In the genomic region with DNA sequence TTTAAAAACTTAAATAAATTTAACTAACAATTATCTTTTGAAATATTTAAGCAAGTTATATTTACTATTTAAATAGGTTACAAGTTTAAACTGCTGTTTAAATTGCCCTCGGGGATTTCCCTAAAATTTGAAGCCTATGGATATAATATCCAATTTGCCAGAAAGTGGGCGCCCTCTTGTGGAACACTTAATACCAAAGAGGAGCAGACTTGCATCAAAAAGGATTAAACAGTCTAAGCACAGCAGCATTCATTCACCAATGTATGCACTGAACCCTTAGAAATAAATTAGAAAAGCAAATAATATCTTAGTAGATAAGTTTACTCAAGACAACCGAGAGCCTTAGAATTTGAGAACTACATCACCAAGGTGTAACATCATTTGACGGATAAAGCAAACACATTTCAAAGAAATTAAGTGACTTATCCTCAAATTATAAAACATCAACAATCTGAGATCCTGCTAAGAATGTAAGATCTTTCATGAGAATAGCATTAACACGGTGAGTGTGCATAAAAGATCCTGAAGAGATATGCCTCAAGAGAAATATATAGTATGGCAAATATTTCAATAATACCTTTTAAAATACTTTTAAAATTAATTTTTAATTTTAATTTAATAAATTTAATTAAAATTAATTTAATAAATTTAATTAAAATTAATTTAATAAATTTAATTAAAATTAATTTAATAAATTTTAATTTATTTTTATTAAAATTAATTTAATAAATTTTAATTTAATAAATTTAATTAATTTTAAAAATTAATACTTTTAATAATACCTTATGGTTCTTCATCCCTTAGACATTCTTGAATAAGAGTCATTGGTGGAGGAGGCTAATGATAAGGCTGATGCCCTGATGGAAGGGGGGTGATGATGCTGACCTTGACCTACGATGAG, we compare ENCODE assay signal across 9 cellular contexts. TPM values are rescaled to one million over a fixed set of nuclear protein-coding genes. Genes with fewer than 3 reads are reported as not detected.
DNase-seq lines count a peak whose midpoint lies in the region; ATAC-seq, FAIRE-seq and TF ChIP-seq lines count a peak whose summit lies in the region.
"Had no signal": no experiment of that assay in that cellular context is flagged by ENCODE, and none has a peak within 500 bp of the region (broad histone marks: within the 10 kb centered on the region; RNA-seq: fewer than 3 reads in every experiment).

No MANE protein-coding gene starts in this region.

- BruUV-seq in endothelial cell of umbilical vein (replicated peaks; lab: Mats Ljungman, UMichigan) = no TSS peak

- no peak overlapping the region for H3K27ac ChIP-seq in endothelial cell of umbilical vein (ENCODE audit: insufficient read depth, low read depth, low read length)

- intact Hi-C loops in activated CD4-positive, alpha-beta T cell treated with anti-CD3 and anti-CD28 coated beads, Interleukin-2, amount 10 ng/mL, durations not matched to agents 24 days and 14 days (cut with micrococcal nuclease) = loop anchor here (5.0 kb wide), 1 partner anchor 359 kb away; no protein-coding TSS in a partner anchor
- intact Hi-C loops in endothelial cell of umbilical vein (cut with micrococcal nuclease) = loop anchor here (1.0 to 2.0 kb wide), 8 partner anchors 68 to 850 kb away; no protein-coding TSS in a partner anchor

- no peak overlapping the region for H3K27ac Mint-ChIP-seq in activated CD4-positive, alpha-beta T cell treated with anti-CD3 and anti-CD28 coated beads, Interleukin-2, amount 10 ng/mL, durations not matched to agents 24 days and 14 days
- H3K27ac Mint-ChIP-seq in nephron = no peak overlapping the region

- H3K4me1 ChIP-seq in endothelial cell of umbilical vein (ENCODE audit: control insufficient read depth, extremely low read depth, insufficient read depth, low read length) = no peaks in the 10 kb centered on the region

- no peaks in the 10 kb centered on the region for H3K79me2 ChIP-seq in endothelial cell of umbilical vein (ENCODE audit: control insufficient read depth, insufficient read depth, low read length)

- POLR2A ChIA-PET in endothelial cell of umbilical vein (lab: Charles Lee) = no interaction called here

- H3K36me3 Mint-ChIP-seq in activated CD4-positive, alpha-beta T cell treated with anti-CD3 and anti-CD28 coated beads, Interleukin-2, amount 10 ng/mL, durations not matched to agents 24 days and 14 days (ENCODE audit: low read depth) = no peaks in the 10 kb centered on the region
- no peaks in the 10 kb centered on the region for H3K36me3 Mint-ChIP-seq in nephron (ENCODE audit: low read depth)

- dilution Hi-C loops in endothelial cell of umbilical vein (cut with MboI; ENCODE audit: extremely low pct_ligation_motif_present, low sequenced_read_pairs) = no loop called here

- TF ChIP-seq POLR2A in endothelial cell of umbilical vein (IDR thresholded peaks at IDR 0.05; ENCODE audit: low read depth, low read length) = no peak

- DNase-seq in activated CD4-positive, alpha-beta T cell treated with anti-CD3 and anti-CD28 coated beads, Interleukin-2, amount 10 ng/mL, durations not matched to agents 24 days and 14 days = peak; percentile 63
- no peak for DNase-seq in activated CD4-positive, alpha-beta T cell treated with anti-CD3 and anti-CD28 coated beads, Interleukin-2, amount 50 U/mL, for 1 hour
- DNase-seq in M059J (ENCODE audit: low read depth) = peak; percentile 70
- peak; percentile 51 for DNase-seq in RPMI8226
- peak; percentile 63 for DNase-seq in endothelial cell of umbilical vein (ENCODE audit: low read depth, low spot score)
- no peak for DNase-seq in activated gamma-delta T cell treated with Interleukin-2 at 50 U/mL for 16 hours

- no peak overlapping the region for H3K4me2 ChIP-seq in endothelial cell of umbilical vein (ENCODE audit: insufficient read depth, low read length)

- no peak overlapping the region for H3K4me3 Mint-ChIP-seq in activated CD4-positive, alpha-beta T cell treated with anti-CD3 and anti-CD28 coated beads, Interleukin-2, amount 10 ng/mL, durations not matched to agents 24 days and 14 days
- H3K4me3 Mint-ChIP-seq in nephron = no peak overlapping the region

- H3K9me3 Mint-ChIP-seq in activated CD4-positive, alpha-beta T cell treated with anti-CD3 and anti-CD28 coated beads, Interleukin-2, amount 10 ng/mL, durations not matched to agents 24 days and 14 days = no peaks in the 10 kb centered on the region
- no peaks in the 10 kb centered on the region for H3K9me3 Mint-ChIP-seq in nephron

- H4K20me1 ChIP-seq in endothelial cell of umbilical vein (replicated peaks; ENCODE audit: control insufficient read depth, extremely low read depth, insufficient read depth, low read length) = no peaks in the 10 kb centered on the region

- H3K9me1 ChIP-seq in endothelial cell of umbilical vein (replicated peaks; ENCODE audit: control insufficient read depth, extremely low read depth, insufficient read depth, low read length) = no peaks in the 10 kb centered on the region

- no peak overlapping the region for H3K9ac ChIP-seq in endothelial cell of umbilical vein (replicated peaks; ENCODE audit: extremely low read depth, insufficient read depth, low read length)

- FAIRE-seq in endothelial cell of umbilical vein (lab: Jason Lieb, UNC) = peak; percentile 81

- CTCF ChIA-PET in endothelial cell of umbilical vein (lab: Charles Lee) = no interaction called here

- no peak overlapping the region for H2AFZ ChIP-seq in endothelial cell of umbilical vein (ENCODE audit: low read depth, low read length)

- no peaks in the 10 kb centered on the region for H3K9me3 ChIP-seq in endothelial cell of umbilical vein (replicated peaks; ENCODE audit: control insufficient read depth, insufficient read depth, low read length)

- H3K36me3 ChIP-seq in endothelial cell of umbilical vein (ENCODE audit: control insufficient read depth in 2 of 2, extremely low read depth in 1 of 2, insufficient read depth in 2 of 2, low read length in 2 of 2) = no peaks in the 10 kb centered on the region

- H3K27me3 Mint-ChIP-seq in activated CD4-positive, alpha-beta T cell treated with anti-CD3 and anti-CD28 coated beads, Interleukin-2, amount 10 ng/mL, durations not matched to agents 24 days and 14 days = no peaks in the 10 kb centered on the region
- H3K27me3 Mint-ChIP-seq in nephron (ENCODE audit: low read depth) = no peaks in the 10 kb centered on the region

- H3K27me3 ChIP-seq in endothelial cell of umbilical vein (ENCODE audit: control insufficient read depth in 2 of 2, insufficient read depth in 2 of 2, low read length in 2 of 2) = peaks cover 0 to 4% of the 10 kb centered on the region in 2 experiments

- ATAC-seq in GM21786 (IDR thresholded peaks at IDR 0.05; ENCODE audit: unreplicated experiment) = no peak

- H3K4me1 Mint-ChIP-seq in activated CD4-positive, alpha-beta T cell treated with anti-CD3 and anti-CD28 coated beads, Interleukin-2, amount 10 ng/mL, durations not matched to agents 24 days and 14 days = no peaks in the 10 kb centered on the region
- no peaks in the 10 kb centered on the region for H3K4me1 Mint-ChIP-seq in nephron

- peak; percentile 50 to 60 for TF ChIP-seq CTCF in endothelial cell of umbilical vein (IDR thresholded peaks at IDR 0.05; ENCODE audit: extremely low read depth in 1 of 2, insufficient read depth in 1 of 2, low read depth in 1 of 2, low read length in 2 of 2)
- peak; percentile 78 to 83 (median 80) for TF ChIP-seq CTCF in nephron (IDR thresholded peaks at IDR 0.05; ENCODE audit: unreplicated experiment in 3 of 3)

- no peak overlapping the region for H3K4me3 ChIP-seq in endothelial cell of umbilical vein (replicated peaks in 1 of 3; ENCODE audit: insufficient read depth in 1 of 3, low read depth in 1 of 3, low read length in 3 of 3)

TF ChIP-seq in endothelial cell of umbilical vein, 7 proteins besides CTCF, POLR2A, EP300 and RAD21 (continues in another document):
- TF ChIP-seq POLR2AphosphoS5 (IDR thresholded peaks at IDR 0.05; ENCODE audit: insufficient read depth, low read depth, low read length) (no peak), FOS (IDR thresholded peaks at IDR 0.05; ENCODE audit: borderline replicate concordance, insufficient read depth, low read length) (no peak), EZH2 (IDR thresholded peaks at IDR 0.05; ENCODE audit: borderline replicate concordance, low read depth, low read length, severe bottlenecking) (no peak)

RNA-seq across cellular contexts. Expression of gene MEP1A, which starts 11.5 kb away (rescaled TPM):
- total RNA-seq in activated CD4-positive, alpha-beta T cell treated with anti-CD3 and anti-CD28 coated beads, Interleukin-2, amount 10 ng/mL, durations not matched to agents 24 days and 14 days = not detected in 2 replicates
- total RNA-seq in M059J (2014; rRNA removed; shearing (Covaris generic)) = not detected in 2 replicates
- not detected in 2 replicates for total RNA-seq in endothelial cell of umbilical vein
- polyA plus RNA-seq in endothelial cell of umbilical vein = not detected in 2 replicates
- polyA plus RNA-seq in endothelial cell of umbilical vein (2011; cell fraction: cytosol; rRNA removed) = not detected in 2 replicates
- not detected in 2 replicates for polyA plus RNA-seq in endothelial cell of umbilical vein (2011; cell fraction: nucleus; rRNA removed)
- polyA plus RNA-seq in endothelial cell of umbilical vein (2012) = not detected in 2 replicates
- not detected in 2 replicates for polyA minus RNA-seq in endothelial cell of umbilical vein
- polyA minus RNA-seq in endothelial cell of umbilical vein (2011; cell fraction: cytosol; rRNA and poly(A)+ RNA removed) = not detected
- not detected in 2 replicates for polyA minus RNA-seq in endothelial cell of umbilical vein (2011; cell fraction: nucleus; rRNA and poly(A)+ RNA removed)

RNA-seq across cellular contexts. Expression of gene ANKRD66, which starts 35.0 kb away (rescaled TPM):
- total RNA-seq in activated CD4-positive, alpha-beta T cell treated with anti-CD3 and anti-CD28 coated beads, Interleukin-2, amount 10 ng/mL, durations not matched to agents 24 days and 14 days = not detected in 2 replicates
- not detected in 2 replicates for total RNA-seq in M059J (2014; rRNA removed; shearing (Covaris generic))
- not detected in 2 replicates for total RNA-seq in endothelial cell of umbilical vein
- polyA plus RNA-seq in endothelial cell of umbilical vein = not detected in 2 replicates
- polyA plus RNA-seq in endothelial cell of umbilical vein (2011; cell fraction: cytosol; rRNA removed) = not detected in 2 replicates
- not detected in 2 replicates for polyA plus RNA-seq in endothelial cell of umbilical vein (2011; cell fraction: nucleus; rRNA removed)
- polyA plus RNA-seq in endothelial cell of umbilical vein (2012) = not detected in 2 replicates
- polyA minus RNA-seq in endothelial cell of umbilical vein = not detected in 2 replicates
- polyA minus RNA-seq in endothelial cell of umbilical vein (2011; cell fraction: cytosol; rRNA and poly(A)+ RNA removed) = not detected
- polyA minus RNA-seq in endothelial cell of umbilical vein (2011; cell fraction: nucleus; rRNA and poly(A)+ RNA removed) = not detected in 2 replicates
- total RNA-seq: subcutaneous adipose tissue had no signal

RNA-seq across cellular contexts. Expression of gene PLA2G7, which starts 46.6 kb away (rescaled TPM):
- not detected in 2 replicates for total RNA-seq in activated CD4-positive, alpha-beta T cell treated with anti-CD3 and anti-CD28 coated beads, Interleukin-2, amount 10 ng/mL, durations not matched to agents 24 days and 14 days
- 0.20 and 0.57 TPM in 2 replicates for total RNA-seq in M059J (2014; rRNA removed; shearing (Covaris generic))
- not detected in 2 replicates for total RNA-seq in endothelial cell of umbilical vein
- not detected in 2 replicates for polyA plus RNA-seq in endothelial cell of umbilical vein
- not detected in 2 replicates for polyA plus RNA-seq in endothelial cell of umbilical vein (2011; cell fraction: cytosol; rRNA removed)
- polyA plus RNA-seq in endothelial cell of umbilical vein (2011; cell fraction: nucleus; rRNA removed) = not detected in 2 replicates
- not detected in 2 replicates for polyA plus RNA-seq in endothelial cell of umbilical vein (2012)
- not detected in 2 replicates for polyA minus RNA-seq in endothelial cell of umbilical vein
- polyA minus RNA-seq in endothelial cell of umbilical vein (2011; cell fraction: cytosol; rRNA and poly(A)+ RNA removed) = not detected
- not detected in 2 replicates for polyA minus RNA-seq in endothelial cell of umbilical vein (2011; cell fraction: nucleus; rRNA and poly(A)+ RNA removed)

Comparison
In these comparisons a context has a peak if more than half of its experiments do, and no peak if none do; other contexts are left out.
1. DNase-seq: peak in activated CD4-positive, alpha-beta T cell treated with anti-CD3 and anti-CD28 coated beads, Interleukin-2, amount 10 ng/mL, durations not matched to agents 24 days and 14 days (single experiment), M059J (single experiment), RPMI8226 (single experiment) and endothelial cell of umbilical vein (single experiment); none in activated CD4-positive, alpha-beta T cell treated with anti-CD3 and anti-CD28 coated beads, Interleukin-2, amount 50 U/mL, for 1 hour (single experiment) and activated gamma-delta T cell treated with Interleukin-2 at 50 U/mL for 16 hours (single experiment).